10 cellular contexts compared by ENCODE assay signal in the genomic region with DNA sequence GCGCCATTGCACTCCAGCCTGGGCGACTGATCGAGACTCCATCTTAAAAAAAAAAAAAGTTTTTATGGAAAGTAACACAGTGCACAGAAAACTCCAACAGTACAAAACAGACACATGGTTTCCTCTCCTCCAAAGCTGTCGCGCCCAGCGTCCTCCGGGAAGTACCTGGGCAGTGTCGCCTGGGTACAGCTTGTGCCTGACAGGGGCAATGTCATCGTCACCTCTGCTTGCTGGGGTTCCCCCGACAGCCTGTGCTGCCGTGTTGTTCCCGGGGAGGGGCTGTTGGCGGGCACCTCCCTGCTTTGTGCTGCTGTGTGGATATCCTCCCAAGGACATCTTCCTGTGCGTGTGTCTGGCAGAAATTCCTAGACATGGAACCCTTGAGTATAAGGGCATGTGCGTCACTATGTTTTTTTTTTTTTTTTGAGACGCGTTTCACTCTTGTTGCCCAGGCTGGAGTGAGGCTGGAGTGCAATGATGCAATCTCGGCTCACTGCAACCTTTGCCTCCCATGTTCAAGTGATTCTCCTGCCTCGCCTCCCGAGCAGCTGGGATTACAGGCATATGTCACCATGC. TPM values are rescaled to one million over a fixed set of nuclear protein-coding genes. Genes with fewer than 3 reads are reported as not detected.
DNase-seq lines count a peak whose midpoint lies in the region; ATAC-seq, FAIRE-seq and TF ChIP-seq lines count a peak whose summit lies in the region.
"Had no signal": no experiment of that assay in that cellular context is flagged by ENCODE, and none has a peak within 500 bp of the region (broad histone marks: within the 10 kb centered on the region; RNA-seq: fewer than 3 reads in every experiment).

No MANE protein-coding gene starts in this region.

- H3K4me2 ChIP-seq in A549: peak overlapping the region; percentile 57

- H3K9me3 ChIP-seq in A549: peaks cover 17% of the 10 kb centered on the region
- peaks cover 0 to 16% (median 2%) of the 10 kb centered on the region in 4 donors for H3K9me3 ChIP-seq in esophagus muscularis mucosa
- peaks cover 22% of the 10 kb centered on the region for H3K9me3 ChIP-seq in lower lobe of right lung

- H3K4me3 ChIP-seq in A549 (no peak overlapping the region), NB4 (ENCODE audit: low read depth, low read length) (no peak overlapping the region), esophagus muscularis mucosa (no peak overlapping the region), lower lobe of right lung (peak overlapping the region; percentile 25)

- no peak for TF ChIP-seq RAD21 in A549 (conservative IDR thresholded peaks at IDR 0.05 in 1 of 2, IDR thresholded peaks at IDR 0.05 in 1 of 2)

- no peak for TF ChIP-seq CTCF in A549 (IDR thresholded peaks at IDR 0.05)
- no peak for TF ChIP-seq CTCF in NB4 (IDR thresholded peaks at IDR 0.05; ENCODE audit: low read depth, low read length)
- TF ChIP-seq CTCF in esophagus muscularis mucosa (IDR thresholded peaks at IDR 0.05): no peak
- TF ChIP-seq CTCF in lower lobe of right lung (IDR thresholded peaks at IDR 0.05): no peak

- POLR2A ChIA-PET in A549 (lab: Yijun Ruan, JAX): no interaction called here

- H3K27ac ChIP-seq in A549 (peak overlapping the region; percentile 17 to 69; a peak in 3 of 6 replicates), esophagus muscularis mucosa (replicated peaks in 1 of 4) (peak overlapping the region; percentile 6 to 66 (median 54)), lower lobe of right lung (peak overlapping the region; percentile 84)

- H3K4me1 ChIP-seq in A549 (no peaks in the 10 kb centered on the region), esophagus muscularis mucosa (peaks cover 18 to 39% (median 31%) of the 10 kb centered on the region in 4 donors), lower lobe of right lung (peaks cover 31% of the 10 kb centered on the region)

- CTCF ChIA-PET in A549 (lab: Yijun Ruan, JAX): interaction anchor here (0.7 kb wide), 1 partner anchor 651 kb away, joined by 3 read pairs; no protein-coding TSS in a partner anchor

- no peak for FAIRE-seq in A549 (lab: Jason Lieb, UNC)
- FAIRE-seq: urothelium cell line had no signal

- 57% methylated on average over 20 of the region's 20 CpGs for WGBS in A549 (ENCODE audit: missing lambda C conversion rate)
- 81% methylated on average over 17 of the region's 20 CpGs for WGBS in esophagus muscularis mucosa

- intact Hi-C loops in esophagus muscularis mucosa (cut with DNase I): no loop called here
- intact Hi-C loops in lower lobe of right lung (cut with DNase I): no loop called here

- TF ChIP-seq POLR2A in A549 (IDR thresholded peaks at IDR 0.05; ENCODE audit: low read length) (no peak), NB4 (IDR thresholded peaks at IDR 0.05; ENCODE audit: extremely low read depth, insufficient read length) (no peak), esophagus muscularis mucosa (IDR thresholded peaks at IDR 0.05; ENCODE audit: low read depth) (no peak)

- DNase-seq in A549 (ENCODE audit: low read depth in 1 of 2, low spot score in 1 of 2) (peak in 1 of 2 experiments; percentile 50), NB4 (ENCODE audit: low read depth) (peak; percentile 62), esophagus muscularis mucosa (ENCODE audit: extremely low spot score) (no peak), lower lobe of right lung (peak; percentile 84), C1 segment of cervical spinal cord (lab: John Stamatoyannopoulos, UW) (no peak)
- DNase-seq in activated T-cell treated with anti-CD3 and anti-CD28 coated beads, Interleukin-2, amount 50 U/mL, for 1 hour: no peak

- H3K27me3 ChIP-seq in esophagus muscularis mucosa: peaks cover 0 to 32% (median 6%) of the 10 kb centered on the region in 4 donors
- no peaks in the 10 kb centered on the region for H3K27me3 ChIP-seq in lower lobe of right lung (ENCODE audit: low read depth)

- TF ChIP-seq EP300 in A549 (IDR thresholded peaks at IDR 0.05) (no peak), esophagus muscularis mucosa (IDR thresholded peaks at IDR 0.05) (peak; percentile 77)

- H3K36me3 ChIP-seq in esophagus muscularis mucosa (no peaks in the 10 kb centered on the region), lower lobe of right lung (no peaks in the 10 kb centered on the region)

- peak; percentile 42 to 45; a peak in 4 of 6 replicates for ATAC-seq in A549
- peak; percentile 90 for ATAC-seq in lower lobe of right lung
- no peak for ATAC-seq in HG03520 (IDR thresholded peaks at IDR 0.05; ENCODE audit: unreplicated experiment)
- ATAC-seq in GM18867 (IDR thresholded peaks at IDR 0.05; ENCODE audit: unreplicated experiment): no peak
- ATAC-seq: activated CD4-positive, CD25-positive, alpha-beta regulatory T cell treated with anti-CD3 and anti-CD28 coated beads, Interleukin-2, amount 50 U/mL, for 24 hours had no signal

TF ChIP-seq in A549, 52 proteins besides CTCF, POLR2A, EP300 and RAD21:
- TF ChIP-seq KDM5A (IDR thresholded peaks at IDR 0.05): no peak
- TF ChIP-seq SMC3 (IDR thresholded peaks at IDR 0.05): no peak
- TF ChIP-seq EHMT2 (IDR thresholded peaks at IDR 0.05; ENCODE audit: low read depth): no peak
- TF ChIP-seq, protein P1, sequence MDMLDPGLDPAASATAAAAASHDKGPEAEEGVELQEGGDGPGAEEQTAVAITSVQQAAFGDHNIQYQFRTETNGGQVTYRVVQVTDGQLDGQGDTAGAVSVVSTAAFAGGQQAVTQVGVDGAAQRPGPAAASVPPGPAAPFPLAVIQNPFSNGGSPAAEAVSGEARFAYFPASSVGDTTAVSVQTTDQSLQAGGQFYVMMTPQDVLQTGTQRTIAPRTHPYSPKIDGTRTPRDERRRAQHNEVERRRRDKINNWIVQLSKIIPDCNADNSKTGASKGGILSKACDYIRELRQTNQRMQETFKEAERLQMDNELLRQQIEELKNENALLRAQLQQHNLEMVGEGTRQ (IDR thresholded peaks at IDR 0.05): no peak
- no peak for TF ChIP-seq RARB (CRISPR knock-in tag; IDR thresholded peaks at IDR 0.05)
- TF ChIP-seq, protein P2, sequence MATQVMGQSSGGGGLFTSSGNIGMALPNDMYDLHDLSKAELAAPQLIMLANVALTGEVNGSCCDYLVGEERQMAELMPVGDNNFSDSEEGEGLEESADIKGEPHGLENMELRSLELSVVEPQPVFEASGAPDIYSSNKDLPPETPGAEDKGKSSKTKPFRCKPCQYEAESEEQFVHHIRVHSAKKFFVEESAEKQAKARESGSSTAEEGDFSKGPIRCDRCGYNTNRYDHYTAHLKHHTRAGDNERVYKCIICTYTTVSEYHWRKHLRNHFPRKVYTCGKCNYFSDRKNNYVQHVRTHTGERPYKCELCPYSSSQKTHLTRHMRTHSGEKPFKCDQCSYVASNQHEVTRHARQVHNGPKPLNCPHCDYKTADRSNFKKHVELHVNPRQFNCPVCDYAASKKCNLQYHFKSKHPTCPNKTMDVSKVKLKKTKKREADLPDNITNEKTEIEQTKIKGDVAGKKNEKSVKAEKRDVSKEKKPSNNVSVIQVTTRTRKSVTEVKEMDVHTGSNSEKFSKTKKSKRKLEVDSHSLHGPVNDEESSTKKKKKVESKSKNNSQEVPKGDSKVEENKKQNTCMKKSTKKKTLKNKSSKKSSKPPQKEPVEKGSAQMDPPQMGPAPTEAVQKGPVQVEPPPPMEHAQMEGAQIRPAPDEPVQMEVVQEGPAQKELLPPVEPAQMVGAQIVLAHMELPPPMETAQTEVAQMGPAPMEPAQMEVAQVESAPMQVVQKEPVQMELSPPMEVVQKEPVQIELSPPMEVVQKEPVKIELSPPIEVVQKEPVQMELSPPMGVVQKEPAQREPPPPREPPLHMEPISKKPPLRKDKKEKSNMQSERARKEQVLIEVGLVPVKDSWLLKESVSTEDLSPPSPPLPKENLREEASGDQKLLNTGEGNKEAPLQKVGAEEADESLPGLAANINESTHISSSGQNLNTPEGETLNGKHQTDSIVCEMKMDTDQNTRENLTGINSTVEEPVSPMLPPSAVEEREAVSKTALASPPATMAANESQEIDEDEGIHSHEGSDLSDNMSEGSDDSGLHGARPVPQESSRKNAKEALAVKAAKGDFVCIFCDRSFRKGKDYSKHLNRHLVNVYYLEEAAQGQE (IDR thresholded peaks at IDR 0.05): no peak
- no peak for TF ChIP-seq MAZ (IDR thresholded peaks at IDR 0.05; ENCODE audit: borderline replicate concordance, low read depth, low read length)
- TF ChIP-seq RCOR1 (IDR thresholded peaks at IDR 0.05; ENCODE audit: low read depth, low read length): no peak
- TF ChIP-seq SREBF2 (IDR thresholded peaks at IDR 0.05): no peak
- no peak for TF ChIP-seq EHF (CRISPR knock-in tag; IDR thresholded peaks at IDR 0.05)
- no peak for TF ChIP-seq HOXB13 (CRISPR knock-in tag; IDR thresholded peaks at IDR 0.05; ENCODE audit: low read depth)
- no peak for TF ChIP-seq BHLHE40 (IDR thresholded peaks at IDR 0.05; ENCODE audit: low read depth, low read length)
- TF ChIP-seq, protein P3, sequence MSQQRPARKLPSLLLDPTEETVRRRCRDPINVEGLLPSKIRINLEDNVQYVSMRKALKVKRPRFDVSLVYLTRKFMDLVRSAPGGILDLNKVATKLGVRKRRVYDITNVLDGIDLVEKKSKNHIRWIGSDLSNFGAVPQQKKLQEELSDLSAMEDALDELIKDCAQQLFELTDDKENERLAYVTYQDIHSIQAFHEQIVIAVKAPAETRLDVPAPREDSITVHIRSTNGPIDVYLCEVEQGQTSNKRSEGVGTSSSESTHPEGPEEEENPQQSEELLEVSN (IDR thresholded peaks at IDR 0.05; ENCODE audit: borderline replicate concordance, low read depth): no peak
- TF ChIP-seq MAFK (IDR thresholded peaks at IDR 0.05; ENCODE audit: partially characterized antibody): no peak
- no peak for TF ChIP-seq FOXS1 (CRISPR knock-in tag; IDR thresholded peaks at IDR 0.05)
- no peak for TF ChIP-seq NPAS2 (CRISPR knock-in tag; IDR thresholded peaks at IDR 0.05; ENCODE audit: borderline replicate concordance)

RNA-seq across cellular contexts. Expression of a gene that starts 2.4 kb away (rescaled TPM):
- not detected in 2 replicates for polyA plus RNA-seq in A549 (2011; rRNA removed)
- polyA plus RNA-seq in A549 (2012; cell fraction: cytosol; rRNA removed): not detected in 2 replicates
- not detected in 2 replicates for polyA plus RNA-seq in A549 (2012; cell fraction: nucleus; rRNA removed)
- polyA plus RNA-seq in A549 (2017; fragmentation: RNase III; extraction: RNeasy Plus Mini Kit Qiagen cat#74134 plus additional on column Dnase treatment): not detected in 3 replicates
- not detected in 2 replicates for polyA minus RNA-seq in A549 (2011; rRNA and poly(A)+ RNA removed)
- 1 to 10 TPM; 2.5 to 6.5 (median 5.0) TPM for total RNA-seq in esophagus muscularis mucosa
- total RNA-seq in lower lobe of right lung: 22.5 TPM

RNA-seq across cellular contexts. Expression of a gene that starts 57.2 kb away (rescaled TPM):
- polyA plus RNA-seq in A549 (2011; rRNA removed) (12.2 and 14.8 TPM in 2 replicates), A549 (2017; fragmentation: RNase III; extraction: RNeasy Plus Mini Kit Qiagen cat#74134 plus additional on column Dnase treatment) (18.9 to 22.4 TPM (median 21.3 TPM) in 3 replicates)
- 18.4 and 22.1 TPM in 2 replicates for polyA plus RNA-seq in A549 (2012; cell fraction: cytosol; rRNA removed)
- polyA plus RNA-seq in A549 (2012; cell fraction: nucleus; rRNA removed): 111 and 139 TPM in 2 replicates
- 15.0 and 17.5 TPM in 2 replicates for polyA minus RNA-seq in A549 (2011; rRNA and poly(A)+ RNA removed)
- total RNA-seq in esophagus muscularis mucosa (10 to 100 TPM; 25.3 to 53.9 (median 36.1) TPM), lower lobe of right lung (56.6 TPM)

Comparison
In these comparisons a context has a peak if more than half of its experiments do, and no peak if none do; other contexts are left out.
1. ATAC-seq: peak in A549 (2 of 2) and lower lobe of right lung (2 of 2); none in HG03520 (single experiment) and GM18867 (single experiment).
2. DNase-seq: peak in NB4 (single experiment) and lower lobe of right lung (single experiment); none in esophagus muscularis mucosa (single experiment), activated T-cell treated with anti-CD3 and anti-CD28 coated beads, Interleukin-2, amount 50 U/mL, for 1 hour (single experiment) and C1 segment of cervical spinal cord (0 of 14).
3. Peak in every context shown above with its lines, with median percentiles within 50 percentile points of each other: H3K27ac ChIP-seq.